Comparison of ENCODE assay signal across 10 cellular contexts in the genomic region with DNA sequence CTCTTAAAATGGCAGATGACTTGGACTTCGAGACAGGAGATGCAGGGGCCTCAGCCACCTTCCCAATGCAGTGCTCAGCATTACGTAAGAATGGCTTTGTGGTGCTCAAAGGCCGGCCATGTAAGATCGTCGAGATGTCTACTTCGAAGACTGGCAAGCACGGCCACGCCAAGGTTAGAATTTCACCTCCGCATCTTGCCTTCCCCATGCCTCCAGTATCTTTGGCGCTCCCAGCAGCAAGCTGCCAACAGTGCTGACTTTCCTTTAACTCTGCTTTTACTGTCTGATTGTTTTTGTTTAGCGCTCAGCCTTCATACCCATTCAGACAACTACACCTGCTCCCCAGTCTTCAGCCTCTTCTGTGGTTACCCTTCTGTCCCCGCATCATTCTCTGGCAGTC. TPM values are rescaled to one million over a fixed set of nuclear protein-coding genes. Genes with fewer than 3 reads are reported as not detected.
DNase-seq lines count a peak whose midpoint lies in the region; ATAC-seq, FAIRE-seq and TF ChIP-seq lines count a peak whose summit lies in the region.
"Had no signal": no experiment of that assay in that cellular context is flagged by ENCODE, and none has a peak within 500 bp of the region (broad histone marks: within the 10 kb centered on the region; RNA-seq: fewer than 3 reads in every experiment).

No MANE protein-coding gene starts in this region.

- H3K9me3 Mint-ChIP-seq in osteocyte (ENCODE audit: unreplicated experiment), result no peaks in the 10 kb centered on the region

- no peak overlapping the region for H2BK20ac ChIP-seq in H1 (ENCODE audit: low read length)

- H3K56ac ChIP-seq in H1 (replicated peaks; ENCODE audit: insufficient read length, low read depth, low read length), result no peak overlapping the region

- no peak for ATAC-seq in DND-41 (ENCODE audit: insufficient read depth, low read depth)
- ATAC-seq: body of pancreas had no signal

- TF ChIP-seq EP300 in H1 (IDR thresholded peaks at IDR 0.05; ENCODE audit: borderline replicate concordance in 1 of 2, low read depth in 2 of 2, low read length in 2 of 2), result no peak

- H3K27ac Mint-ChIP-seq in osteocyte (ENCODE audit: unreplicated experiment), result peak overlapping the region; percentile 68

- no peaks in the 10 kb centered on the region for H3K27me3 Mint-ChIP-seq in osteocyte (ENCODE audit: unreplicated experiment)

- peak overlapping the region; percentile 85 for H3K4me3 Mint-ChIP-seq in osteocyte (ENCODE audit: unreplicated experiment)

- peaks cover 55% of the 10 kb centered on the region for H3K36me3 ChIP-seq in DND-41 (ENCODE audit: insufficient read depth, low read length)
- peaks cover 45% of the 10 kb centered on the region for H3K36me3 ChIP-seq in OCI-LY3 (replicated peaks; ENCODE audit: low read depth, low read length)
- H3K36me3 ChIP-seq in H1 (ENCODE audit: control insufficient read depth in 2 of 4, insufficient read depth in 4 of 4, low read length in 3 of 4), result peaks cover 27 to 46% (median 36%) of the 10 kb centered on the region in 4 experiments

- POLR2A ChIA-PET in H1 (lab: Charles Lee; ENCODE audit: partially characterized antibody), result interaction anchor here (0.8 to 11.3 kb wide), 19 partner anchors 8 to 252 kb away, joined by 3 to 223 read pairs (median 7); partner anchors contain the start of genes ACAP1, CLDN7, DLG4 and KCTD11

- no peak overlapping the region for H2AK5ac ChIP-seq in H1 (ENCODE audit: low read depth, low read length)

- TF ChIP-seq POLR2A in H1 (IDR thresholded peaks at IDR 0.05; ENCODE audit: control extremely low read depth in 1 of 2, low read depth in 2 of 2, low read length in 2 of 2), result no peak

- H4K8ac ChIP-seq in H1 (ENCODE audit: extremely low read depth, insufficient read depth, low read length), result no peak overlapping the region

- H3K4me2 ChIP-seq in DND-41 (ENCODE audit: insufficient read depth, low read length) (peak overlapping the region; percentile 76), OCI-LY3 (ENCODE audit: low read length) (peak overlapping the region; percentile 98), H1 (ENCODE audit: insufficient read depth in 1 of 2, low read depth in 2 of 2, low read length in 2 of 2) (peak overlapping the region; percentile 88 to 99; a peak in 3 of 4 replicates)

- H3K23me2 ChIP-seq in H1 (ENCODE audit: low read depth, low read length), result peaks cover 10% of the 10 kb centered on the region

- FAIRE-seq in H1 (lab: Jason Lieb, UNC), result no peak
- FAIRE-seq: RCC 7860 had no signal

- H3K9me3 ChIP-seq in DND-41 (ENCODE audit: insufficient read depth, low read length, severe bottlenecking) (no peaks in the 10 kb centered on the region), OCI-LY3 (ENCODE audit: insufficient read depth, low read length) (no peaks in the 10 kb centered on the region), H1 (ENCODE audit: insufficient read depth in 2 of 2, low read depth in 1 of 2, low read length in 1 of 2) (no peaks in the 10 kb centered on the region)
- H3K9me3 ChIP-seq: body of pancreas had no signal

- H4K91ac ChIP-seq in H1 (replicated peaks; ENCODE audit: insufficient read length, low read length), result no peak overlapping the region

- H3K4me1 Mint-ChIP-seq in osteocyte (ENCODE audit: unreplicated experiment), result peaks cover 41% of the 10 kb centered on the region

- peak overlapping the region; percentile 88 for H3K9ac ChIP-seq in DND-41 (ENCODE audit: low read depth, low read length)
- peak overlapping the region; percentile 100 for H3K9ac ChIP-seq in OCI-LY3 (ENCODE audit: low read length)
- no peak overlapping the region; a peak in 1 of 7 replicates for H3K9ac ChIP-seq in H1 (replicated peaks in 1 of 4; ENCODE audit: extremely low read depth in 1 of 4, low read depth in 3 of 4, low read length in 3 of 4)

- H3K4ac ChIP-seq in H1 (replicated peaks; ENCODE audit: insufficient read length, low read depth, low read length), result no peak overlapping the region

- H3K27ac ChIP-seq in DND-41 (ENCODE audit: low read length), result peak overlapping the region; percentile 94; the same call in 1 of the 2 replicates
- peak overlapping the region; percentile 99 for H3K27ac ChIP-seq in OCI-LY3 (ENCODE audit: low read length)
- no peak overlapping the region for H3K27ac ChIP-seq in H1 (ENCODE audit: low read depth, low read length)

- H3K4me3 ChIP-seq in DND-41 (ENCODE audit: low read depth in 1 of 2, low read length in 2 of 2) (peak overlapping the region in 1 of 2 experiments; percentile 77; a peak in 3 of 4 replicates), OCI-LY3 (ENCODE audit: low read length) (peak overlapping the region; percentile 100), H1 (ENCODE audit: extremely low read depth in 1 of 4, insufficient read depth in 2 of 4, low read depth in 3 of 4, low read length in 4 of 4) (peak overlapping the region in 3 of 4 experiments; percentile 87 to 97 (median 89); a peak in 4 of 8 replicates)

- H4K20me1 ChIP-seq in DND-41 (ENCODE audit: insufficient read depth, low read length) (peaks cover 61% of the 10 kb centered on the region), OCI-LY3 (ENCODE audit: insufficient read depth, low read length) (peaks cover 38% of the 10 kb centered on the region), H1 (replicated peaks in 1 of 2; ENCODE audit: control insufficient read depth in 1 of 2, insufficient read depth in 2 of 2, low read length in 2 of 2) (peaks cover 21 to 28% of the 10 kb centered on the region in 2 experiments)

- peaks cover 12% of the 10 kb centered on the region for H3K79me1 ChIP-seq in H1 (ENCODE audit: low read depth, low read length)

- 90% methylated on average over 12 of the region's 12 CpGs; no CpG with 5 or more reads in 1 of the 2 experiments for WGBS in H1 (ENCODE audit: extremely low coverage in 1 of 2, insufficient coverage in 1 of 2, insufficient read length in 1 of 2, insufficient replicate concordance in 2 of 2, low coverage in 1 of 2, low lambda C conversion rate in 2 of 2, missing lambda C conversion rate in 1 of 2), 2 experiments

- H3K18ac ChIP-seq in H1 (ENCODE audit: extremely low read depth, low read length), result no peak overlapping the region

- no peak overlapping the region for H2BK120ac ChIP-seq in H1 (replicated peaks; ENCODE audit: low read depth, low read length)

- peaks cover 73% of the 10 kb centered on the region for H3K4me1 ChIP-seq in DND-41 (ENCODE audit: insufficient read depth, low read length)
- peaks cover 22% of the 10 kb centered on the region for H3K4me1 ChIP-seq in OCI-LY3 (ENCODE audit: low read length)
- H3K4me1 ChIP-seq in H1 (replicated peaks in 1 of 4; ENCODE audit: control insufficient read depth in 3 of 4, insufficient read depth in 4 of 4, low read length in 3 of 4), result peaks cover 0 to 14% (median 6%) of the 10 kb centered on the region in 4 experiments; a peak in 5 of 7 replicates

- TF ChIP-seq CTCF in DND-41 (IDR thresholded peaks at IDR 0.05; ENCODE audit: borderline replicate concordance, extremely low read depth, low read length, poor library complexity, severe bottlenecking) (no peak), OCI-LY3 (IDR thresholded peaks at IDR 0.05; ENCODE audit: low read depth, low read length) (no peak), H1 (IDR thresholded peaks at IDR 0.05; ENCODE audit: control extremely low read depth in 1 of 3, insufficient read depth in 1 of 3, low read depth in 1 of 3, low read length in 3 of 3) (no peak), osteocyte (IDR thresholded peaks at IDR 0.05) (no peak)

- no peak overlapping the region for H2BK12ac ChIP-seq in H1 (ENCODE audit: low read depth, low read length)

- no peak overlapping the region for H2BK15ac ChIP-seq in H1 (ENCODE audit: low read length)

- H3K79me2 ChIP-seq in DND-41 (ENCODE audit: insufficient read depth, low read length) (peaks cover 66% of the 10 kb centered on the region), OCI-LY3 (ENCODE audit: low read length) (peaks cover 60% of the 10 kb centered on the region), H1 (ENCODE audit: control insufficient read depth in 1 of 2, insufficient read depth in 2 of 2, low read length in 2 of 2) (peaks cover 17 to 43% of the 10 kb centered on the region in 2 experiments)

- H3K14ac ChIP-seq in H1 (ENCODE audit: insufficient read length), result no peak overlapping the region

- H3K27me3 ChIP-seq in DND-41 (ENCODE audit: insufficient read depth, low read length, poor library complexity) (no peaks in the 10 kb centered on the region), OCI-LY3 (ENCODE audit: low read depth, low read length) (no peaks in the 10 kb centered on the region), H1 (replicated peaks in 1 of 4; ENCODE audit: control insufficient read depth in 3 of 4, extremely low read depth in 1 of 4, insufficient read depth in 3 of 4, low read length in 3 of 4) (no peaks in the 10 kb centered on the region)
- H3K27me3 ChIP-seq: body of pancreas had no signal

- CTCF ChIA-PET in H1 (lab: Charles Lee; ENCODE audit: partially characterized antibody), result interaction anchor here (1.4 to 4.5 kb wide), 3 partner anchors 12 to 264 kb away, joined by 5 to 22 read pairs (median 5); no protein-coding TSS in a partner anchor

- no peak overlapping the region for H2AFZ ChIP-seq in DND-41 (ENCODE audit: low read depth, low read length)
- no peak overlapping the region for H2AFZ ChIP-seq in OCI-LY3 (ENCODE audit: low read depth, low read length)
- H2AFZ ChIP-seq in H1 (ENCODE audit: low read length), result no peak overlapping the region

- no peak for TF ChIP-seq RAD21 in H1 (IDR thresholded peaks at IDR 0.05 in 1 of 2, conservative IDR thresholded peaks at IDR 0.05 in 1 of 2; ENCODE audit: low read depth in 2 of 2, low read length in 2 of 2)

- H2BK5ac ChIP-seq in H1 (ENCODE audit: low read depth, low read length), result no peak overlapping the region

- no peak overlapping the region for H3K23ac ChIP-seq in H1 (ENCODE audit: insufficient read length)

- H3K36me3 Mint-ChIP-seq in osteocyte (ENCODE audit: unreplicated experiment), result peaks cover 38% of the 10 kb centered on the region

- no peak overlapping the region for H4K5ac ChIP-seq in H1 (ENCODE audit: insufficient read length, low read depth, low read length)

- DNase-seq in DND-41, result no peak
- no peak for DNase-seq in H1 (ENCODE audit: low read depth in 1 of 2, low spot score in 2 of 2)
- no peak for DNase-seq in osteocyte (ENCODE audit: extremely low spot score, unreplicated experiment)
- DNase-seq in NCI-H748 treated with DMSO at 0.1 percent for 48 hours (lab: John Stamatoyannopoulos, UW), result no peak
- DNase-seq in NCI-H2081 treated with DMSO at 0.1 percent for 48 hours (lab: John Stamatoyannopoulos, UW), result no peak
- DNase-seq in NCI-H1092 treated with DMSO at 0.1 percent for 48 hours (lab: John Stamatoyannopoulos, UW), result no peak
- DNase-seq in NCI-H146 (lab: John Stamatoyannopoulos, UW), result no peak
- DNase-seq: body of pancreas had no signal

RNA-seq across cellular contexts. Expression of gene EIF5A, which starts 2.2 kb away (rescaled TPM):
- total RNA-seq in H1 (2021; fragmentation: NEBNext Ultra II Directional; extraction: Animal tissue kit (Norgen Biotek cat#: 25700)), result 1,158 and 1,172 TPM in 2 replicates
- polyA plus RNA-seq in H1 (2011; rRNA removed), result 717 and 962 TPM in 2 replicates
- polyA plus RNA-seq in H1 (2011; cell fraction: cytosol; rRNA removed), result 875 TPM
- polyA plus RNA-seq in H1 (2011; cell fraction: nucleus; rRNA removed), result 719 TPM
- 1,190 to 1,288 TPM (median 1,234 TPM) in 4 replicates for polyA plus RNA-seq in H1 (2012, experiment 1 of 2)
- 1,228 TPM for polyA plus RNA-seq in H1 (2012, experiment 2 of 2)
- 992 TPM for polyA plus RNA-seq in H1 (2013, experiment 1 of 2)
- 1,009 TPM for polyA plus RNA-seq in H1 (2013, experiment 2 of 2)
- polyA minus RNA-seq in H1 (2011; rRNA and poly(A)+ RNA removed), result 837 and 958 TPM in 2 replicates
- polyA minus RNA-seq in H1 (2011; cell fraction: cytosol; rRNA and poly(A)+ RNA removed), result 476 TPM
- polyA minus RNA-seq in H1 (2011; cell fraction: nucleus; rRNA and poly(A)+ RNA removed), result 281 TPM
- total RNA-seq in osteocyte, result 352 and 359 TPM in 2 replicates

RNA-seq across cellular contexts. Expression of gene GPS2, which starts 5.5 kb away (rescaled TPM):
- 67.0 and 74.8 TPM in 2 replicates for total RNA-seq in H1 (2021; fragmentation: NEBNext Ultra II Directional; extraction: Animal tissue kit (Norgen Biotek cat#: 25700))
- polyA plus RNA-seq in H1 (2011; rRNA removed), result 152 and 203 TPM in 2 replicates
- 79.1 TPM for polyA plus RNA-seq in H1 (2011; cell fraction: cytosol; rRNA removed)
- polyA plus RNA-seq in H1 (2011; cell fraction: nucleus; rRNA removed), result 153 TPM
- 73.9 to 93.2 TPM (median 88.0 TPM) in 4 replicates for polyA plus RNA-seq in H1 (2012, experiment 1 of 2)
- polyA plus RNA-seq in H1 (2012, experiment 2 of 2), result 103 TPM
- polyA plus RNA-seq in H1 (2013, experiment 1 of 2), result 63.1 TPM
- polyA plus RNA-seq in H1 (2013, experiment 2 of 2), result 58.9 TPM
- 43.0 and 79.6 TPM in 2 replicates for polyA minus RNA-seq in H1 (2011; rRNA and poly(A)+ RNA removed)
- polyA minus RNA-seq in H1 (2011; cell fraction: cytosol; rRNA and poly(A)+ RNA removed), result 44.0 TPM
- 47.7 TPM for polyA minus RNA-seq in H1 (2011; cell fraction: nucleus; rRNA and poly(A)+ RNA removed)
- total RNA-seq in osteocyte, result 54.9 and 61.9 TPM in 2 replicates

RNA-seq across cellular contexts. Expression of gene YBX2, which starts 15.2 kb away (rescaled TPM):
- total RNA-seq in H1 (2021; fragmentation: NEBNext Ultra II Directional; extraction: Animal tissue kit (Norgen Biotek cat#: 25700)), result 27.6 and 30.5 TPM in 2 replicates
- 19.2 and 35.5 TPM in 2 replicates for polyA plus RNA-seq in H1 (2011; rRNA removed)
- 28.3 TPM for polyA plus RNA-seq in H1 (2011; cell fraction: cytosol; rRNA removed)
- polyA plus RNA-seq in H1 (2011; cell fraction: nucleus; rRNA removed), result 105 TPM
- polyA plus RNA-seq in H1 (2012, experiment 1 of 2), result 24.2 to 40.9 TPM (median 34.5 TPM) in 4 replicates
- 31.0 TPM for polyA plus RNA-seq in H1 (2012, experiment 2 of 2)
- 44.7 TPM for polyA plus RNA-seq in H1 (2013, experiment 1 of 2)
- 42.3 TPM for polyA plus RNA-seq in H1 (2013, experiment 2 of 2)
- polyA minus RNA-seq in H1 (2011; rRNA and poly(A)+ RNA removed), result 5.5 and 10.0 TPM in 2 replicates
- 11.9 TPM for polyA minus RNA-seq in H1 (2011; cell fraction: cytosol; rRNA and poly(A)+ RNA removed)
- polyA minus RNA-seq in H1 (2011; cell fraction: nucleus; rRNA and poly(A)+ RNA removed), result 11.7 TPM
- 0.40 TPM in 1 of 2 replicates, not detected in the other for total RNA-seq in osteocyte

RNA-seq across cellular contexts. Expression of gene NEURL4, which starts 19.5 kb away (rescaled TPM):
- 46.8 and 55.4 TPM in 2 replicates for total RNA-seq in H1 (2021; fragmentation: NEBNext Ultra II Directional; extraction: Animal tissue kit (Norgen Biotek cat#: 25700))
- 29.6 and 39.9 TPM in 2 replicates for polyA plus RNA-seq in H1 (2011; rRNA removed)
- polyA plus RNA-seq in H1 (2011; cell fraction: cytosol; rRNA removed), result 25.8 TPM
- 261 TPM for polyA plus RNA-seq in H1 (2011; cell fraction: nucleus; rRNA removed)
- 32.3 to 49.5 TPM (median 46.3 TPM) in 4 replicates for polyA plus RNA-seq in H1 (2012, experiment 1 of 2)
- polyA plus RNA-seq in H1 (2012, experiment 2 of 2), result 25.9 TPM
- polyA plus RNA-seq in H1 (2013, experiment 1 of 2), result 18.6 TPM
- 19.7 TPM for polyA plus RNA-seq in H1 (2013, experiment 2 of 2)
- polyA minus RNA-seq in H1 (2011; rRNA and poly(A)+ RNA removed), result 32.3 and 33.5 TPM in 2 replicates
- 21.3 TPM for polyA minus RNA-seq in H1 (2011; cell fraction: cytosol; rRNA and poly(A)+ RNA removed)
- polyA minus RNA-seq in H1 (2011; cell fraction: nucleus; rRNA and poly(A)+ RNA removed), result 76.2 TPM
- 38.0 and 45.1 TPM in 2 replicates for total RNA-seq in osteocyte

RNA-seq across cellular contexts. Expression of gene ACAP1, which starts 26.7 kb away (rescaled TPM):
- 45.1 and 49.2 TPM in 2 replicates for total RNA-seq in H1 (2021; fragmentation: NEBNext Ultra II Directional; extraction: Animal tissue kit (Norgen Biotek cat#: 25700))
- polyA plus RNA-seq in H1 (2011; rRNA removed), result 11.9 and 18.0 TPM in 2 replicates
- polyA plus RNA-seq in H1 (2011; cell fraction: cytosol; rRNA removed), result 21.2 TPM
- polyA plus RNA-seq in H1 (2011; cell fraction: nucleus; rRNA removed), result 48.4 TPM
- polyA plus RNA-seq in H1 (2012, experiment 1 of 2), result 17.1 to 31.0 TPM (median 26.1 TPM) in 4 replicates
- polyA plus RNA-seq in H1 (2012, experiment 2 of 2), result 15.8 TPM
- 41.6 TPM for polyA plus RNA-seq in H1 (2013, experiment 1 of 2)
- polyA plus RNA-seq in H1 (2013, experiment 2 of 2), result 42.2 TPM
- 9.9 and 20.3 TPM in 2 replicates for polyA minus RNA-seq in H1 (2011; rRNA and poly(A)+ RNA removed)
- polyA minus RNA-seq in H1 (2011; cell fraction: cytosol; rRNA and poly(A)+ RNA removed), result 11.6 TPM
- polyA minus RNA-seq in H1 (2011; cell fraction: nucleus; rRNA and poly(A)+ RNA removed), result 10.8 TPM
- total RNA-seq in osteocyte, result 2.0 and 4.2 TPM in 2 replicates

Comparison
In these comparisons a context has a peak if more than half of its experiments do, and no peak if none do; other contexts are left out.
1. H3K9ac ChIP-seq: peak in DND-41 (single experiment) and OCI-LY3 (single experiment); none in H1 (0 of 4).
2. RNA of gene YBX2, which starts 15.2 kb away (total RNA-seq): 27.6 to 30.5 TPM in H1; 0.40 TPM in osteocyte; every median in the first group is over 10 times any median in the second.
3. Peak in every context shown above with its lines, with median percentiles within 50 percentile points of each other: H3K4me2 ChIP-seq.